In the genomic region with DNA sequence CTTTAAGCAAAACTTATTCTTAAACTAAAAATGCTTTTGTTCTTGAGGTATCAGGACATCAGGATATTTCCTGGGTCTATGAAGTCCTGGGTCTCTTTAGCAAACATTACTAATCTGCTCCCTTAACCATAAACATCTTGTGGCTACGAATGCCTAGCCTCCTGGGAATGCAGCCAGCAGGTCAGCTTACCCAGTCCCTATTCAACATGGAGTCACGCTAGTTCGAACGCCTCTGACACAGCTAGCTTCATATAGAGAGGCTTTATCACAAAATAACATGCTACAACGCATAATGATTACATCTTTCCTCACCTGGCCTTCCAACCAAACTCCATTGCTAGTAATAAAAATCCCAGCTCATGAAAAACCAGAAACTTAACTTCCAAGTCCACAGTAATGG, we compare ENCODE assay signal across 21 cellular contexts. TPM values are rescaled to one million over a fixed set of nuclear protein-coding genes. Genes with fewer than 3 reads are reported as not detected.
DNase-seq lines count a peak whose midpoint lies in the region; ATAC-seq, FAIRE-seq and TF ChIP-seq lines count a peak whose summit lies in the region.
"Had no signal": no experiment of that assay in that cellular context is flagged by ENCODE, and none has a peak within 500 bp of the region (broad histone marks: within the 10 kb centered on the region; RNA-seq: fewer than 3 reads in every experiment).

No MANE protein-coding gene starts in this region.

- peaks cover 29% of the 10 kb centered on the region for H3K36me3 Mint-ChIP-seq in HFFc6 (ENCODE audit: low read depth)
- H3K36me3 Mint-ChIP-seq: activated naive CD8-positive, alpha-beta T cell treated with anti-CD3 and anti-CD28 coated beads, Interleukin-2, amount 10 ng/mL, durations not matched to agents 7 days and 5 days; memory B cell had no signal

- peaks cover 3% of the 10 kb centered on the region; the same call in 1 of the 2 replicates for H3K27me3 Mint-ChIP-seq in HFFc6 (ENCODE audit: insufficient read depth)
- H3K27me3 Mint-ChIP-seq: activated naive CD8-positive, alpha-beta T cell treated with anti-CD3 and anti-CD28 coated beads, Interleukin-2, amount 10 ng/mL, durations not matched to agents 7 days and 5 days; memory B cell had no signal

- peaks cover 0 to 8% of the 10 kb centered on the region in 2 donors for H3K4me1 ChIP-seq in ascending aorta
- H3K4me1 ChIP-seq: uterus had no signal

- peaks cover 66% of the 10 kb centered on the region for H3K4me1 Mint-ChIP-seq in HFFc6 (ENCODE audit: low read depth)
- H3K4me1 Mint-ChIP-seq: activated naive CD8-positive, alpha-beta T cell treated with anti-CD3 and anti-CD28 coated beads, Interleukin-2, amount 10 ng/mL, durations not matched to agents 7 days and 5 days; memory B cell had no signal

- peaks cover 3% of the 10 kb centered on the region in 2 donors for H3K9me3 ChIP-seq in ascending aorta
- H3K9me3 ChIP-seq: neutrophil had no signal

- ATAC-seq in GM19395 (IDR thresholded peaks at IDR 0.05; ENCODE audit: unreplicated experiment): no peak
- no peak for ATAC-seq in HG03095 (IDR thresholded peaks at IDR 0.05; ENCODE audit: unreplicated experiment)

- peaks cover 20% of the 10 kb centered on the region for H3K9me3 Mint-ChIP-seq in HFFc6

- no peaks in the 10 kb centered on the region for H3K36me3 ChIP-seq in ascending aorta
- H3K36me3 ChIP-seq: esophagus squamous epithelium, neutrophil, uterus had no signal

- FAIRE-seq in RCC 7860 (lab: Jason Lieb, UNC): no peak
- FAIRE-seq: D721Med, small intestine had no signal

- H3K27ac Mint-ChIP-seq in HFFc6: peak overlapping the region; percentile 67
- H3K27ac Mint-ChIP-seq: activated naive CD8-positive, alpha-beta T cell treated with anti-CD3 and anti-CD28 coated beads, Interleukin-2, amount 10 ng/mL, durations not matched to agents 7 days and 5 days; memory B cell; T-helper 2 cell treated with Interferon-gamma antibody and Interleukin-4, amounts not matched to agents 5 μg/mL and 100 μg/mL, for 36 hours had no signal

- no peak for TF ChIP-seq CTCF in HFFc6 (IDR thresholded peaks at IDR 0.05)
- no peak for TF ChIP-seq CTCF in ascending aorta (IDR thresholded peaks at IDR 0.05)
- TF ChIP-seq CTCF in foreskin fibroblast (IDR thresholded peaks at IDR 0.05; ENCODE audit: low read depth, low read length): no peak

- H3K4me3 ChIP-seq in ascending aorta: no peak overlapping the region
- H3K4me3 ChIP-seq in foreskin fibroblast (ENCODE audit: low read depth in 1 of 2, low read length in 2 of 2): no peak overlapping the region
- H3K4me3 ChIP-seq: esophagus squamous epithelium, uterus had no signal

- DNase-seq in A172 (ENCODE audit: low spot score): peak; percentile 63
- peak; percentile 57 for DNase-seq in HFFc6
- DNase-seq in ascending aorta (ENCODE audit: low spot score in 2 of 2): no peak
- peak; percentile 39 to 63 for DNase-seq in foreskin fibroblast
- no peak for DNase-seq in hepatic stellate cell (ENCODE audit: low spot score)
- DNase-seq in RCC 7860 (ENCODE audit: low spot score): no peak
- DNase-seq: activated CD4-positive, alpha-beta T cell treated with anti-CD3 and anti-CD28 coated beads for 4 hours; activated naive CD8-positive, alpha-beta T cell treated with anti-CD3 and anti-CD28 coated beads, Interleukin-2, amount 10 ng/mL, durations not matched to agents 7 days and 5 days; cortex of kidney; esophagus squamous epithelium; NCI-H524 treated with DMSO at 0.1 percent for 48 hours; small intestine; stimulated activated naive CD4-positive, alpha-beta T cell; uterus had no signal

- H3K4me3 Mint-ChIP-seq in HFFc6: no peak overlapping the region; the same call in 1 of the 2 replicates
- H3K4me3 Mint-ChIP-seq: activated naive CD8-positive, alpha-beta T cell treated with anti-CD3 and anti-CD28 coated beads, Interleukin-2, amount 10 ng/mL, durations not matched to agents 7 days and 5 days; memory B cell; T-helper 2 cell treated with Interferon-gamma antibody and Interleukin-4, amounts not matched to agents 5 μg/mL and 100 μg/mL, for 36 hours had no signal

- intact Hi-C loops in ascending aorta (cut with DNase I): no loop called here

- H3K27ac ChIP-seq in ascending aorta: peak overlapping the region; percentile 7 to 55
- H3K27ac ChIP-seq: KMS-11, neutrophil, uterus had no signal

- no peaks in the 10 kb centered on the region for H3K27me3 ChIP-seq in ascending aorta
- H3K27me3 ChIP-seq: esophagus squamous epithelium, neutrophil, uterus had no signal

RNA-seq across cellular contexts. Expression of a gene that starts 17.5 kb away (rescaled TPM):
- not detected in 2 replicates for total RNA-seq in A172 (2014; rRNA removed; shearing (Covaris generic))
- total RNA-seq in HFFc6 (2021; fragmentation: NEBNext Ultra II Directional; extraction: Animal tissue kit (Norgen Biotek cat#: 25700)): 100 to 1,000 TPM in 1 of 6 experiments, 10 to 100 TPM in 5; 38.9 to 101 (median 40.4) TPM
- 59.1 TPM for total RNA-seq in ascending aorta
- total RNA-seq: activated naive CD8-positive, alpha-beta T cell treated with anti-CD3 and anti-CD28 coated beads, Interleukin-2, amount 10 ng/mL, durations not matched to agents 7 days and 5 days had no signal

Comparison
In these comparisons a context has a peak if more than half of its experiments do, and no peak if none do; other contexts are left out.
1. DNase-seq: peak in A172 (single experiment), HFFc6 (single experiment) and foreskin fibroblast (2 of 2); none in ascending aorta (0 of 2), hepatic stellate cell (single experiment) and RCC 7860 (single experiment).
2. RNA of a gene that starts 17.5 kb away (total RNA-seq): 59.1 TPM in ascending aorta (single experiment) and 38.9 to 101 TPM in HFFc6; not detected in A172; every median in the first group is over 10 times any median in the second.